In genomic region chrX:103362504-103362903, GRCh38 we compare ENCODE assay signal across 16 cellular contexts. TPM values are rescaled to one million over a fixed set of nuclear protein-coding genes. Genes with fewer than 3 reads are reported as not detected.
A peak's percentile ranks its signal among the peaks of the same experiment; 100 is the strongest.
DNase-seq lines count a peak whose midpoint lies in the region; ATAC-seq and TF ChIP-seq lines count a peak whose summit lies in the region.
"Had no signal": no experiment of that assay in that cellular context is flagged by ENCODE, and none has a peak within 500 bp of the region (broad histone marks: within the 10 kb centered on the region; RNA-seq: fewer than 3 reads in every experiment).

No MANE protein-coding gene starts in this region.

- H3K27me3 Mint-ChIP-seq in T-helper 2 cell treated with Interferon-gamma antibody and Interleukin-4, amounts not matched to agents 5 μg/mL and 100 μg/mL, for 36 hours (ENCODE audit: low read depth): no peaks in the 10 kb centered on the region

- H3K4me1 ChIP-seq in cardiac muscle cell (ENCODE audit: low read depth): peaks cover 27% of the 10 kb centered on the region
- H3K4me1 ChIP-seq: tibial nerve had no signal

- no peak overlapping the region for H3K27ac ChIP-seq in cardiac muscle cell
- H3K27ac ChIP-seq: pancreas, tibial nerve had no signal

- no peak overlapping the region for H3K4me3 ChIP-seq in cardiac muscle cell
- H3K4me3 ChIP-seq: MG63, pancreas, tibial nerve had no signal

- no peaks in the 10 kb centered on the region for H3K9me3 Mint-ChIP-seq in T-helper 2 cell treated with Interferon-gamma antibody and Interleukin-4, amounts not matched to agents 5 μg/mL and 100 μg/mL, for 36 hours

- intact Hi-C loops in Right ventricle myocardium superior (cut with DNase I): no loop called here

- ATAC-seq in Right ventricle myocardium superior (ENCODE audit: poor library complexity): no peak
- ATAC-seq in GM21528 (IDR thresholded peaks at IDR 0.05; ENCODE audit: low FRiP score, unreplicated experiment): no peak

- no peaks in the 10 kb centered on the region for H3K9me3 ChIP-seq in cardiac muscle cell (ENCODE audit: low read depth)
- H3K9me3 ChIP-seq: MG63, pancreas, tibial nerve had no signal

- no peaks in the 10 kb centered on the region for H3K36me3 Mint-ChIP-seq in T-helper 2 cell treated with Interferon-gamma antibody and Interleukin-4, amounts not matched to agents 5 μg/mL and 100 μg/mL, for 36 hours (ENCODE audit: low read depth)

- H3K36me3 ChIP-seq in cardiac muscle cell: peaks cover 7% of the 10 kb centered on the region
- H3K36me3 ChIP-seq: pancreas, tibial nerve had no signal

- peak; percentile 35 to 53 for DNase-seq in cardiac muscle cell (ENCODE audit: low read depth in 1 of 2, low spot score in 1 of 2)
- no peak for DNase-seq in Right ventricle myocardium superior
- peak; percentile 34 for DNase-seq in astrocyte of the hippocampus (ENCODE audit: low read depth, low spot score)
- peak; percentile 80 for DNase-seq in iPS-NIHi7 (ENCODE audit: extremely low spot score)
- no peak for DNase-seq in globus pallidus (ENCODE audit: low spot score)
- no peak for DNase-seq in T-helper 2 cell treated with Interferon-gamma antibody and Interleukin-4, amounts not matched to agents 5 μg/mL and 100 μg/mL, for 36 hours (ENCODE audit: low spot score)
- DNase-seq in NCI-H69 (lab: John Stamatoyannopoulos, UW): no peak
- DNase-seq: activated CD4-positive, alpha-beta T cell treated with anti-CD3 and anti-CD28 coated beads, Interleukin-2, amount 50 U/mL, for 4 hours; aorta; DMS153; MG63; NCI-H2171; pancreas; T-helper 9 cell had no signal

- H3K27ac Mint-ChIP-seq in T-helper 2 cell treated with Interferon-gamma antibody and Interleukin-4, amounts not matched to agents 5 μg/mL and 100 μg/mL, for 36 hours: no peak overlapping the region

- H3K4me3 Mint-ChIP-seq in T-helper 2 cell treated with Interferon-gamma antibody and Interleukin-4, amounts not matched to agents 5 μg/mL and 100 μg/mL, for 36 hours: no peak overlapping the region

- H3K4me1 Mint-ChIP-seq in T-helper 2 cell treated with Interferon-gamma antibody and Interleukin-4, amounts not matched to agents 5 μg/mL and 100 μg/mL, for 36 hours (ENCODE audit: low read depth): no peaks in the 10 kb centered on the region

- H3K27me3 ChIP-seq in cardiac muscle cell: no peaks in the 10 kb centered on the region
- H3K27me3 ChIP-seq: MG63 had no signal

- TF ChIP-seq CTCF in cardiac muscle cell (IDR thresholded peaks at IDR 0.05; ENCODE audit: low read depth, low read length): no peak

RNA-seq across cellular contexts. Expression of gene TCEAL9, which starts 6.2 kb away (rescaled TPM):
- 132 and 171 TPM in 2 replicates for total RNA-seq in cardiac muscle cell
- polyA plus RNA-seq in cardiac muscle cell: 287 and 422 TPM in 2 replicates
- total RNA-seq in Right ventricle myocardium superior: 16.2 TPM

RNA-seq across cellular contexts. Expression of gene BEX3, which starts 13.8 kb away (rescaled TPM):
- total RNA-seq in cardiac muscle cell: 1,498 and 1,502 TPM in 2 replicates
- 2,140 and 2,284 TPM in 2 replicates for polyA plus RNA-seq in cardiac muscle cell
- total RNA-seq in Right ventricle myocardium superior: 164 TPM

RNA-seq across cellular contexts. Expression of gene TCEAL7, which starts 32.5 kb away (rescaled TPM):
- total RNA-seq in cardiac muscle cell (3.5 and 7.0 TPM in 2 replicates), Right ventricle myocardium superior (1.7 TPM)
- polyA plus RNA-seq in cardiac muscle cell: 7.9 and 9.0 TPM in 2 replicates

RNA-seq across cellular contexts. Expression of gene BEX2, which starts 51.7 kb away (rescaled TPM):
- total RNA-seq in cardiac muscle cell (113 and 142 TPM in 2 replicates), Right ventricle myocardium superior (0.75 TPM)
- polyA plus RNA-seq in cardiac muscle cell: 169 and 188 TPM in 2 replicates

Comparison
In these comparisons a context has a peak if more than half of its experiments do, and no peak if none do; other contexts are left out.
1. DNase-seq: peak in cardiac muscle cell (2 of 2), astrocyte of the hippocampus (single experiment) and iPS-NIHi7 (single experiment); none in Right ventricle myocardium superior (single experiment), globus pallidus (single experiment), T-helper 2 cell treated with Interferon-gamma antibody and Interleukin-4, amounts not matched to agents 5 μg/mL and 100 μg/mL, for 36 hours (single experiment) and NCI-H69 (single experiment).